30 cellular contexts compared by ENCODE assay signal in the genomic region with DNA sequence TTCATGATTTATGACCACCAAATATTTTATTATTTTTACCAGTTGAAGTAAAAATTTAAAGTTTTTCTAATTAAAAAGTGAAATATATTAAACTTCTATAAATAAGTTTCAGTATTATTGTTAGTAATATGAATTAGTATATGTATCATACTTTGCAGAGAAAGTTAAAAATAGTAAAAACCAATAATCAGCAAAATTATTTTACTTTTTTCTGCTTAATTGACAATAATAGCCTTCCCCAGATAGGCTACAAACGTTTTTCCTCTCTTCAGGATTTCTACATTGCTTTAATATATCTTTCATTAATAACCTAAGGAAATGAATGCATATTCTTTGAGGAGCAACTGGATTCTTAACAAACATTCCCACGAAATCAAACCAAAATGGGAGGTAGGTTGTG.
"Had no signal": no experiment of that assay in that cellular context is flagged by ENCODE, and none has a peak within 500 bp of the region (broad histone marks: within the 10 kb centered on the region; RNA-seq: fewer than 3 reads in every experiment).

No MANE protein-coding gene starts in this region.

- H3K9ac ChIP-seq: parathyroid adenoma had no signal

- H3K4me1 ChIP-seq: parathyroid adenoma, psoas muscle, spleen, suprapubic skin, testis, transverse colon, upper lobe of right lung, uterus had no signal

- H3K4me2 ChIP-seq: smooth muscle cell had no signal

- H3K4me3 ChIP-seq: ovary, psoas muscle, skin epidermis, smooth muscle cell, spleen, suprapubic skin, testis, tibial artery, transverse colon, upper lobe of right lung, uterus had no signal

- H3K27me3 ChIP-seq: neutrophil, ovary, spleen, suprapubic skin, testis, tibial artery, transverse colon, upper lobe of right lung, uterus had no signal

- H3K36me3 ChIP-seq: neutrophil, ovary, spleen, suprapubic skin, tibial artery, transverse colon, upper lobe of right lung, uterus had no signal

- H3K27ac ChIP-seq: neutrophil, ovary, parathyroid adenoma, psoas muscle, skin epidermis, spleen, suprapubic skin, testis, tibial artery, transverse colon, upper lobe of right lung, uterus had no signal

- H2AFZ ChIP-seq: parathyroid adenoma had no signal

- DNase-seq: naive thymus-derived CD8-positive, alpha-beta T cell; nephron progenitor cell; occipital lobe; ovary; posterior cingulate gyrus; psoas muscle; right cardiac atrium; spleen; stimulated activated CD4-positive, alpha-beta T cell treated with anti-CD3 and anti-CD28 coated beads, Interleukin-12 subunit alpha, Interleukin-12 subunit beta, amount 100 ng/mL, for 4 hours; stimulated activated CD4-positive, alpha-beta T cell treated with anti-CD3 and anti-CD28 coated beads, Interleukin-1b, Interleukin-23, amount 100 ng/mL, for 48 hours; stimulated activated CD4-positive, alpha-beta T cell treated with anti-CD3 and anti-CD28 coated beads, Interleukin-4, amount 100 ng/mL, for 1 hour; stimulated activated CD4-positive, alpha-beta T cell treated with anti-CD3 and anti-CD28 coated beads, Interleukin-4, amount 100 ng/mL, for 4 hours; stimulated activated CD8-positive, alpha-beta memory T cell treated with anti-CD3 and anti-CD28 coated beads, Interleukin-4, amount 100 ng/mL, for 48 hours; stimulated activated naive CD4-positive, alpha-beta T cell; stimulated activated naive CD8-positive, alpha-beta T cell treated with anti-CD3 and anti-CD28 coated beads, Interleukin-15, amount 100 ng/mL, for 72 hours; stimulated activated naive CD8-positive, alpha-beta T cell treated with anti-CD3 and anti-CD28 coated beads, Interleukin-15, Interleukin-2, amounts not matched to agents 100 U/mL and 50 U/mL, for 24 hours; substantia nigra; testis; tibial artery; transverse colon; upper lobe of right lung; uterus had no signal

- H3K9me3 ChIP-seq: neutrophil, ovary, psoas muscle, suprapubic skin, testis, transverse colon, upper lobe of right lung, uterus had no signal

- ATAC-seq: naive thymus-derived CD8-positive, alpha-beta T cell; natural killer cell treated with Interleukin-12 subunit alpha and Interleukin-12 subunit beta and Interleukin-15 and Interleukin-18, amount 100 ng/mL, for 72 hours; psoas muscle; sciatic nerve; stimulated activated memory B cell treated with anti-CD40 and anti-IgM and Interleukin-4, amounts not matched to agents 10 μg/mL and 1 μg/mL and 100 μg/mL, for 72 hours; stimulated activated naive CD8-positive, alpha-beta T cell treated with anti-CD3 and anti-CD28 coated beads, Interleukin-15, amount 100 ng/mL, for 72 hours; stimulated activated naive CD8-positive, alpha-beta T cell treated with anti-CD3 and anti-CD28 coated beads, Interleukin-15, Interleukin-2, amounts not matched to agents 100 U/mL and 50 U/mL, for 24 hours; upper lobe of right lung had no signal
